10 cellular contexts compared by ENCODE assay signal in genomic region chr16:14284371-14284770, GRCh38.
A peak's percentile ranks its signal among the peaks of the same experiment; 100 is the strongest.
DNase-seq lines count a peak whose midpoint lies in the region; ATAC-seq and TF ChIP-seq lines count a peak whose summit lies in the region.
"Had no signal": no experiment of that assay in that cellular context is flagged by ENCODE, and none has a peak within 500 bp of the region (broad histone marks: within the 10 kb centered on the region; RNA-seq: fewer than 3 reads in every experiment).

No MANE protein-coding gene starts in this region.

- H3K79me2 ChIP-seq in Karpas-422 (ENCODE audit: low read length) = no peaks in the 10 kb centered on the region

- H3K9me2 ChIP-seq in Karpas-422 (replicated peaks; ENCODE audit: insufficient read depth, low read length) = no peaks in the 10 kb centered on the region

- H3K27ac ChIP-seq in Karpas-422 (ENCODE audit: low read length) = no peak overlapping the region

- no peaks in the 10 kb centered on the region for H3K36me3 ChIP-seq in Caco-2 (ENCODE audit: control insufficient read depth, insufficient read depth, low read length)
- no peaks in the 10 kb centered on the region for H3K36me3 ChIP-seq in Karpas-422 (ENCODE audit: insufficient read depth, low read length)
- H3K36me3 ChIP-seq: right atrium auricular region had no signal

- no peak for TF ChIP-seq CTCF in Caco-2 (IDR thresholded peaks at IDR 0.05; ENCODE audit: insufficient read depth in 1 of 2, low read depth in 1 of 2, low read length in 1 of 2, severe bottlenecking in 1 of 2, unreplicated experiment in 1 of 2)
- no peak for TF ChIP-seq CTCF in chondrocyte (IDR thresholded peaks at IDR 0.05)

- intact Hi-C loops in Caco-2 (cut with micrococcal nuclease; ENCODE audit: unreplicated experiment) = no loop called here
- intact Hi-C loops in activated T-helper 2 cell treated with anti-CD3 and anti-CD28 coated beads, Interferon-gamma antibody, Interleukin-2, Interleukin-4, amounts not matched to agents 10 μg/mL and 5 μg/mL and 100 μg/mL, durations not matched to agents 14 hours and 24 hours and 36 hours (cut with micrococcal nuclease) = loop anchor here (2.0 kb wide), 2 partner anchors 16 to 362 kb away; no protein-coding TSS in a partner anchor

- peak overlapping the region; percentile 98 for H3K4me2 ChIP-seq in Karpas-422 (ENCODE audit: low read depth, low read length, poor library complexity, severe bottlenecking)

- H3K27me3 ChIP-seq in Caco-2 (replicated peaks; ENCODE audit: control insufficient read depth, insufficient read depth, low read length) (no peaks in the 10 kb centered on the region), Karpas-422 (ENCODE audit: low read length) (no peaks in the 10 kb centered on the region)
- H3K27me3 ChIP-seq: right atrium auricular region had no signal

- H3K4me3 ChIP-seq in Caco-2 (ENCODE audit: low read depth, low read length) (no peak overlapping the region), Karpas-422 (ENCODE audit: low read length) (peak overlapping the region; percentile 97)

- H4K20me1 ChIP-seq in Karpas-422 (ENCODE audit: insufficient read depth, low read depth, low read length) = no peaks in the 10 kb centered on the region

- H3K9me3 Mint-ChIP-seq in Caco-2 (ENCODE audit: unreplicated experiment) (peaks cover 7% of the 10 kb centered on the region), chondrocyte (ENCODE audit: low read depth) (peaks cover 5% of the 10 kb centered on the region)
- H3K9me3 Mint-ChIP-seq in activated T-helper 2 cell treated with anti-CD3 and anti-CD28 coated beads, Interferon-gamma antibody, Interleukin-2, Interleukin-4, amounts not matched to agents 10 μg/mL and 5 μg/mL and 100 μg/mL, durations not matched to agents 14 hours and 24 hours and 36 hours = peaks cover 8% of the 10 kb centered on the region
- H3K9me3 Mint-ChIP-seq in naive thymus-derived CD8-positive, alpha-beta T cell = peaks cover 4 to 10% (median 7%) of the 10 kb centered on the region in 9 donors

- H3K4me1 ChIP-seq in Caco-2 = peaks cover 7% of the 10 kb centered on the region
- peaks cover 27% of the 10 kb centered on the region for H3K4me1 ChIP-seq in Karpas-422 (ENCODE audit: low read length)

- H3K4me1 Mint-ChIP-seq in Caco-2 (ENCODE audit: low read depth, unreplicated experiment) (peaks cover 7% of the 10 kb centered on the region), chondrocyte (ENCODE audit: low read depth) (peaks cover 10% of the 10 kb centered on the region)
- peaks cover 12% of the 10 kb centered on the region for H3K4me1 Mint-ChIP-seq in activated T-helper 2 cell treated with anti-CD3 and anti-CD28 coated beads, Interferon-gamma antibody, Interleukin-2, Interleukin-4, amounts not matched to agents 10 μg/mL and 5 μg/mL and 100 μg/mL, durations not matched to agents 14 hours and 24 hours and 36 hours (ENCODE audit: low read depth)
- H3K4me1 Mint-ChIP-seq in naive thymus-derived CD8-positive, alpha-beta T cell = peaks cover 10 to 24% (median 22%) of the 10 kb centered on the region in 4 donors

- H2AFZ ChIP-seq in Karpas-422 (ENCODE audit: low read length) = no peak overlapping the region

- no peak for ATAC-seq in naive thymus-derived CD8-positive, alpha-beta T cell
- ATAC-seq in HG03354 (IDR thresholded peaks at IDR 0.05; ENCODE audit: poor library complexity, severe bottlenecking, unreplicated experiment) = no peak

- POLR2A ChIA-PET in Caco-2 (lab: Charles Lee) = no interaction called here
- POLR2A ChIA-PET in naive thymus-derived CD8-positive, alpha-beta T cell (lab: Charles Lee) = no interaction called here

- peaks cover 15% of the 10 kb centered on the region for H3K36me3 Mint-ChIP-seq in Caco-2 (ENCODE audit: insufficient read depth, unreplicated experiment)
- H3K36me3 Mint-ChIP-seq in activated T-helper 2 cell treated with anti-CD3 and anti-CD28 coated beads, Interferon-gamma antibody, Interleukin-2, Interleukin-4, amounts not matched to agents 10 μg/mL and 5 μg/mL and 100 μg/mL, durations not matched to agents 14 hours and 24 hours and 36 hours (ENCODE audit: low read depth) = peaks cover 4% of the 10 kb centered on the region
- peaks cover 0 to 4% (median 2%) of the 10 kb centered on the region in 3 donors for H3K36me3 Mint-ChIP-seq in naive thymus-derived CD8-positive, alpha-beta T cell
- peaks cover 3% of the 10 kb centered on the region for H3K36me3 Mint-ChIP-seq in chondrocyte (ENCODE audit: low read depth)

- H3K4me3 Mint-ChIP-seq in Caco-2 (ENCODE audit: unreplicated experiment) (peak overlapping the region; percentile 81), chondrocyte (ENCODE audit: unreplicated experiment) (no peak overlapping the region)
- peak overlapping the region; percentile 3 for H3K4me3 Mint-ChIP-seq in activated T-helper 2 cell treated with anti-CD3 and anti-CD28 coated beads, Interferon-gamma antibody, Interleukin-2, Interleukin-4, amounts not matched to agents 10 μg/mL and 5 μg/mL and 100 μg/mL, durations not matched to agents 14 hours and 24 hours and 36 hours (ENCODE audit: low read depth)
- H3K4me3 Mint-ChIP-seq in naive thymus-derived CD8-positive, alpha-beta T cell = peak overlapping the region; percentile 2 to 96 (median 52)

- CTCF ChIA-PET in Caco-2 (lab: Charles Lee) = interaction anchor here (2.4 kb wide), 1 partner anchor 365 kb away, joined by 17 read pairs; the partner anchor contains the start of gene ERCC4

- no peak overlapping the region for H3K9ac ChIP-seq in Karpas-422 (ENCODE audit: low read length)

- H3K9me3 ChIP-seq in Caco-2 (peaks cover 2% of the 10 kb centered on the region; the same call in 1 of the 2 replicates), Karpas-422 (ENCODE audit: low read length) (peaks cover 6% of the 10 kb centered on the region)

- no peaks in the 10 kb centered on the region for H3K27me3 Mint-ChIP-seq in Caco-2 (ENCODE audit: insufficient read depth, unreplicated experiment)
- peaks cover 4% of the 10 kb centered on the region for H3K27me3 Mint-ChIP-seq in activated T-helper 2 cell treated with anti-CD3 and anti-CD28 coated beads, Interferon-gamma antibody, Interleukin-2, Interleukin-4, amounts not matched to agents 10 μg/mL and 5 μg/mL and 100 μg/mL, durations not matched to agents 14 hours and 24 hours and 36 hours (ENCODE audit: low read depth)
- peaks cover 0 to 3% (median 0%) of the 10 kb centered on the region in 5 donors for H3K27me3 Mint-ChIP-seq in naive thymus-derived CD8-positive, alpha-beta T cell
- H3K27me3 Mint-ChIP-seq in chondrocyte (ENCODE audit: low read depth) = no peaks in the 10 kb centered on the region

- H3K27ac Mint-ChIP-seq in Caco-2 (ENCODE audit: unreplicated experiment) (no peak overlapping the region), chondrocyte (ENCODE audit: unreplicated experiment) (no peak overlapping the region)
- no peak overlapping the region for H3K27ac Mint-ChIP-seq in activated T-helper 2 cell treated with anti-CD3 and anti-CD28 coated beads, Interferon-gamma antibody, Interleukin-2, Interleukin-4, amounts not matched to agents 10 μg/mL and 5 μg/mL and 100 μg/mL, durations not matched to agents 14 hours and 24 hours and 36 hours
- peak overlapping the region in 4 of 10 donors; percentile 64 to 96 (median 88) for H3K27ac Mint-ChIP-seq in naive thymus-derived CD8-positive, alpha-beta T cell

- no TSS peak for BruUV-seq in Caco-2 (replicated peaks; lab: Mats Ljungman, UMichigan)

- DNase-seq in Caco-2 (no peak), Karpas-422 (no peak), SHP77 (lab: John Stamatoyannopoulos, UW) (no peak), T-helper 9 cell (no peak), chondrocyte (ENCODE audit: low spot score) (no peak)
- DNase-seq in activated T-helper 2 cell treated with anti-CD3 and anti-CD28 coated beads, Interferon-gamma antibody, Interleukin-2, Interleukin-4, amounts not matched to agents 10 μg/mL and 5 μg/mL and 100 μg/mL, durations not matched to agents 14 hours and 24 hours and 36 hours (ENCODE audit: low spot score) = no peak
- no peak for DNase-seq in naive thymus-derived CD8-positive, alpha-beta T cell
- DNase-seq: activated gamma-delta T cell had no signal
